Comparison of ENCODE assay signal across 12 cellular contexts in the genomic region with DNA sequence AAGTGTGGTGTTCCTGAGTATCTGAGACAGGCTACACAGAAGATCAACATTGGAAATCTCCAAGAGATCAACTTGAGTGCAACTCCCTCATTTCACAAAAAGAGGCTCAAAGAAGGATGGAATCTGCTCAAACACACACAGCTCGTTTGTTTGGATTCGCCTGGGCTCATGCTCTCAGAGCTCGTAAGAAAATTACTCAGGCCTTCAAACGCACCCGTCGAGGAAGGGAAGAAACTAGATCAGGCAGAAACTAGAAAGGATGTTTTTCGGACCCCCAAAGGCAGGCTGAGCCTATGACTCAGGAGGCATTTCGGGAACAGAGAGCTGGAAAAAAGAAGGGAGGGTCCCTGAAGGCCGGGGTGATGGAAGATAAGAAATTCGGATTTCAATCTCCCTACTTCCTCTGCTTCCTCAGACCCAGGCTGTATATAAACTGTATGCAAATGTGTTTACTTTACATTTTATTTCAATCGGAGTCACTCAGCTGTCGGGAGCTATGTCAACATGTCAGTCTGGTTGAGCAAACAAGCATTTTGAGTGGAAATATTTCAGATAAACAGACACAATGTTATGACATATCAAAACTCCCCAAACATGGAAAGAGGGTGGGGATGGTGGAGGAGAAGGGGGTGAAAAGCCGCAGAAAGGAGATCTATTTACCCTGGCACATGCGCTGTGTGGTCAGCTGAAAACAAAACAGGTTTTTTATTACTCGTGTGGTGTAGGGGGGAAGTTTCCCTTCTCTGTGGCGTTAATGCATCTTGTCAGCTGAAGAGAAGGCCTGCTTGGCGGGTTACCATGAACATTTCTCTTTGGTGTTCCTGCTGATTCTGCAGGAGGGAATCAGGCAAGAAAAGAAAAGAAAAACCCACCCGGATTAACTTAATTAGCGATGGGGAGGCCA.
DNase-seq lines count a peak whose midpoint lies in the region; ATAC-seq and TF ChIP-seq lines count a peak whose summit lies in the region.
"Had no signal": no experiment of that assay in that cellular context is flagged by ENCODE, and none has a peak within 500 bp of the region (broad histone marks: within the 10 kb centered on the region; RNA-seq: fewer than 3 reads in every experiment).

No MANE protein-coding gene starts in this region.

- intact Hi-C loops in prostate gland (cut with DNase I) (no loop called here), esophagus muscularis mucosa (cut with DNase I) (no loop called here)

- TF ChIP-seq CTCF in HEK293 (tag by site-specific recombination; IDR thresholded peaks at IDR 0.05) (no peak), prostate gland (IDR thresholded peaks at IDR 0.05) (no peak), esophagus muscularis mucosa (IDR thresholded peaks at IDR 0.05) (no peak)

- CTCF ChIA-PET in HEK293 (lab: Yijun Ruan, JAX): no interaction called here

- peaks cover 4% of the 10 kb centered on the region for H3K4me1 ChIP-seq in HEK293 (ENCODE audit: control insufficient read depth, insufficient read depth, low read length)
- H3K4me1 ChIP-seq in prostate gland (replicated peaks): no peaks in the 10 kb centered on the region
- no peaks in the 10 kb centered on the region for H3K4me1 ChIP-seq in esophagus muscularis mucosa
- H3K4me1 ChIP-seq: HAP-1 had no signal

- H3K9me3 ChIP-seq in HEK293 (ENCODE audit: control insufficient read depth, insufficient read depth, low read depth, low read length): no peaks in the 10 kb centered on the region
- H3K9me3 ChIP-seq in prostate gland: no peaks in the 10 kb centered on the region
- H3K9me3 ChIP-seq in esophagus muscularis mucosa: no peaks in the 10 kb centered on the region
- H3K9me3 ChIP-seq: HAP-1 had no signal

- ATAC-seq in GM21723 (IDR thresholded peaks at IDR 0.05; ENCODE audit: unreplicated experiment): no peak

- H3K36me3 ChIP-seq in HEK293 (ENCODE audit: control insufficient read depth in 2 of 2, insufficient read depth in 1 of 2, low read length in 2 of 2) (no peaks in the 10 kb centered on the region), prostate gland (no peaks in the 10 kb centered on the region), esophagus muscularis mucosa (no peaks in the 10 kb centered on the region)
- H3K36me3 ChIP-seq: HAP-1 had no signal

- WGBS in prostate gland: 14% methylated on average over 19 of the region's 19 CpGs
- 54% methylated on average over 19 of the region's 19 CpGs for WGBS in esophagus muscularis mucosa

- H3K27ac ChIP-seq in HEK293 (ENCODE audit: extremely low read depth, low read depth, low read length): 0 out of 2 replicates have a peak overlapping the region, but pooled peaks have one; percentile 4
- peak overlapping the region; percentile 68 to 76 for H3K27ac ChIP-seq in prostate gland
- H3K27ac ChIP-seq in esophagus muscularis mucosa (replicated peaks in 1 of 4): no peak overlapping the region

- TF ChIP-seq EP300 in esophagus muscularis mucosa (IDR thresholded peaks at IDR 0.05): no peak

- POLR2A ChIA-PET in HEK293 (lab: Yijun Ruan, JAX): no interaction called here

- H3K27me3 ChIP-seq in prostate gland (replicated peaks; ENCODE audit: insufficient read depth) (no peaks in the 10 kb centered on the region), esophagus muscularis mucosa (peaks cover 0 to 19% (median 0%) of the 10 kb centered on the region in 4 donors)

- TF ChIP-seq POLR2A in prostate gland (IDR thresholded peaks at IDR 0.05): no peak
- no peak for TF ChIP-seq POLR2A in esophagus muscularis mucosa (IDR thresholded peaks at IDR 0.05; ENCODE audit: low read depth)

- DNase-seq in NOMO-1 treated with dmso at 0.1 percent for 144 hours (lab: John Stamatoyannopoulos, UW; ENCODE audit: unreplicated experiment): peak; percentile 9
- peak; percentile 6 for DNase-seq in foreskin melanocyte
- DNase-seq in prostate gland (ENCODE audit: low spot score): peak; percentile 51
- DNase-seq in esophagus muscularis mucosa (ENCODE audit: extremely low spot score): no peak
- no peak for DNase-seq in NCI-H1436 treated with DMSO at 0.1 percent for 48 hours (lab: John Stamatoyannopoulos, UW)
- no peak for DNase-seq in effector CD4-positive, alpha-beta T cell
- DNase-seq: activated B cell treated with CpG ODN at 0.5 μM for 24 hours, immature natural killer cell, Karpas-422 had no signal

- H3K4me3 ChIP-seq in HEK293 (ENCODE audit: low read depth, low read length): no peak overlapping the region
- H3K4me3 ChIP-seq in prostate gland: peak overlapping the region in 1 of 2 donors; percentile 1
- peak overlapping the region in 1 of 4 donors; percentile 18 for H3K4me3 ChIP-seq in esophagus muscularis mucosa
- H3K4me3 ChIP-seq: HAP-1 had no signal

TF ChIP-seq in HEK293, 187 proteins besides CTCF, POLR2A, EP300 and RAD21 (continues in another document):
- TF ChIP-seq ZNF423 (tag by site-specific recombination; IDR thresholded peaks at IDR 0.05) (no peak), ZNF561 (tag by site-specific recombination; IDR thresholded peaks at IDR 0.05; ENCODE audit: borderline replicate concordance) (0 out of 2 replicates have a peak, but pooled peaks have one; percentile 44), MEIS1 (CRISPR knock-in tag; IDR thresholded peaks at IDR 0.05; ENCODE audit: borderline replicate concordance) (no peak), ZNF677 (tag by site-specific recombination; IDR thresholded peaks at IDR 0.05) (no peak), ZNF248 (tag by site-specific recombination; IDR thresholded peaks at IDR 0.05) (no peak), ZNF792 (tag by site-specific recombination; IDR thresholded peaks at IDR 0.05) (peak; percentile 76; the same call in 1 of the 2 replicates)
- TF ChIP-seq, protein P1, sequence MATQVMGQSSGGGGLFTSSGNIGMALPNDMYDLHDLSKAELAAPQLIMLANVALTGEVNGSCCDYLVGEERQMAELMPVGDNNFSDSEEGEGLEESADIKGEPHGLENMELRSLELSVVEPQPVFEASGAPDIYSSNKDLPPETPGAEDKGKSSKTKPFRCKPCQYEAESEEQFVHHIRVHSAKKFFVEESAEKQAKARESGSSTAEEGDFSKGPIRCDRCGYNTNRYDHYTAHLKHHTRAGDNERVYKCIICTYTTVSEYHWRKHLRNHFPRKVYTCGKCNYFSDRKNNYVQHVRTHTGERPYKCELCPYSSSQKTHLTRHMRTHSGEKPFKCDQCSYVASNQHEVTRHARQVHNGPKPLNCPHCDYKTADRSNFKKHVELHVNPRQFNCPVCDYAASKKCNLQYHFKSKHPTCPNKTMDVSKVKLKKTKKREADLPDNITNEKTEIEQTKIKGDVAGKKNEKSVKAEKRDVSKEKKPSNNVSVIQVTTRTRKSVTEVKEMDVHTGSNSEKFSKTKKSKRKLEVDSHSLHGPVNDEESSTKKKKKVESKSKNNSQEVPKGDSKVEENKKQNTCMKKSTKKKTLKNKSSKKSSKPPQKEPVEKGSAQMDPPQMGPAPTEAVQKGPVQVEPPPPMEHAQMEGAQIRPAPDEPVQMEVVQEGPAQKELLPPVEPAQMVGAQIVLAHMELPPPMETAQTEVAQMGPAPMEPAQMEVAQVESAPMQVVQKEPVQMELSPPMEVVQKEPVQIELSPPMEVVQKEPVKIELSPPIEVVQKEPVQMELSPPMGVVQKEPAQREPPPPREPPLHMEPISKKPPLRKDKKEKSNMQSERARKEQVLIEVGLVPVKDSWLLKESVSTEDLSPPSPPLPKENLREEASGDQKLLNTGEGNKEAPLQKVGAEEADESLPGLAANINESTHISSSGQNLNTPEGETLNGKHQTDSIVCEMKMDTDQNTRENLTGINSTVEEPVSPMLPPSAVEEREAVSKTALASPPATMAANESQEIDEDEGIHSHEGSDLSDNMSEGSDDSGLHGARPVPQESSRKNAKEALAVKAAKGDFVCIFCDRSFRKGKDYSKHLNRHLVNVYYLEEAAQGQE (tag by site-specific recombination; IDR thresholded peaks at IDR 0.05): no peak
- TF ChIP-seq, protein P2, sequence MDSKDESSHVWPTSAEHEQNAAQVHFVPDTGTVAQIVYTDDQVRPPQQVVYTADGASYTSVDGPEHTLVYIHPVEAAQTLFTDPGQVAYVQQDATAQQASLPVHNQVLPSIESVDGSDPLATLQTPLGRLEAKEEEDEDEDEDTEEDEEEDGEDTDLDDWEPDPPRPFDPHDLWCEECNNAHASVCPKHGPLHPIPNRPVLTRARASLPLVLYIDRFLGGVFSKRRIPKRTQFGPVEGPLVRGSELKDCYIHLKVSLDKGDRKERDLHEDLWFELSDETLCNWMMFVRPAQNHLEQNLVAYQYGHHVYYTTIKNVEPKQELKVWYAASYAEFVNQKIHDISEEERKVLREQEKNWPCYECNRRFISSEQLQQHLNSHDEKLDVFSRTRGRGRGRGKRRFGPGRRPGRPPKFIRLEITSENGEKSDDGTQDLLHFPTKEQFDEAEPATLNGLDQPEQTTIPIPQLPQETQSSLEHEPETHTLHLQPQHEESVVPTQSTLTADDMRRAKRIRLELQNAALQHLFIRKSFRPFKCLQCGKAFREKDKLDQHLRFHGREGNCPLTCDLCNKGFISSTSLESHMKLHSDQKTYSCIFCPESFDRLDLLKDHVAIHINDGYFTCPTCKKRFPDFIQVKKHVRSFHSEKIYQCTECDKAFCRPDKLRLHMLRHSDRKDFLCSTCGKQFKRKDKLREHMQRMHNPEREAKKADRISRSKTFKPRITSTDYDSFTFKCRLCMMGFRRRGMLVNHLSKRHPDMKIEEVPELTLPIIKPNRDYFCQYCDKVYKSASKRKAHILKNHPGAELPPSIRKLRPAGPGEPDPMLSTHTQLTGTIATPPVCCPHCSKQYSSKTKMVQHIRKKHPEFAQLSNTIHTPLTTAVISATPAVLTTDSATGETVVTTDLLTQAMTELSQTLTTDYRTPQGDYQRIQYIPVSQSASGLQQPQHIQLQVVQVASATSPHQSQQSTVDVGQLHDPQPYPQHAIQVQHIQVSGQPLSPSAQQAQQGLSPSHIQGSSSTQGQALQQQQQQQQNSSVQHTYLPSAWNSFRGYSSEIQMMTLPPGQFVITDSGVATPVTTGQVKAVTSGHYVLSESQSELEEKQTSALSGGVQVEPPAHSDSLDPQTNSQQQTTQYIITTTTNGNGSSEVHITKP (tag by site-specific recombination; IDR thresholded peaks at IDR 0.05): peak; percentile 48; the same call in 1 of the 2 replicates

Comparison
In these comparisons a context has a peak if more than half of its experiments do, and no peak if none do; other contexts are left out.
1. H3K27ac ChIP-seq: peak in HEK293 (single experiment) and prostate gland (2 of 2); none in esophagus muscularis mucosa (0 of 4).
2. DNase-seq: peak in NOMO-1 treated with dmso at 0.1 percent for 144 hours (single experiment), foreskin melanocyte (single experiment) and prostate gland (single experiment); none in esophagus muscularis mucosa (single experiment), NCI-H1436 treated with DMSO at 0.1 percent for 48 hours (single experiment) and effector CD4-positive, alpha-beta T cell (single experiment).